In the genomic region with DNA sequence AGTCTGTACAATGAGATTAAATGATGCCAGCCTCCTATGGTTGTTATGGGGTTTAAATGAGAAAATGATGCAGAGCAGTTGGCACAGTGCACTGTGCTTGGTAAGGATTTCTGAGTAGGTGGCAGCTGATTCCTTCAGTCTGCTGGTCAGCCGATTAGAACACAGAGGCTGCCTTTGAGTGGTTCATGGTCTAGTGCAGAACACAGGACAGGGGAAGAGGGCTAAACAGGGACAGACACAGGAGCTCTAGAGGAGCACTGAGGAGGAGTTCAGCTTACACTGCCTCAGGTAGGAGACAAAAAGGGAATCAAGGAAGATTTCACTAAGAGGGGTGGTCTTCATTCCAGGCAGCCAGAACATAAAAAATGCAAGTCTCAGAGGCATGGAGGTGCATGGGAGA, we compare ENCODE assay signal across 26 cellular contexts. TPM values are rescaled to one million over a fixed set of nuclear protein-coding genes. Genes with fewer than 3 reads are reported as not detected.
DNase-seq lines count a peak whose midpoint lies in the region; ATAC-seq, FAIRE-seq and TF ChIP-seq lines count a peak whose summit lies in the region.
"Had no signal": no experiment of that assay in that cellular context is flagged by ENCODE, and none has a peak within 500 bp of the region (broad histone marks: within the 10 kb centered on the region; RNA-seq: fewer than 3 reads in every experiment).

No MANE protein-coding gene starts in this region.

- dilution Hi-C loops in endothelial cell of umbilical vein (cut with MboI; ENCODE audit: extremely low pct_ligation_motif_present, low sequenced_read_pairs), result no loop called here

- H3K9ac ChIP-seq in Loucy (ENCODE audit: low read depth, low read length, poor library complexity, severe bottlenecking) (no peak overlapping the region), endothelial cell of umbilical vein (replicated peaks; ENCODE audit: extremely low read depth, insufficient read depth, low read length) (peak overlapping the region; percentile 96)
- H3K9ac ChIP-seq: BLaER1 treated with 17β-estradiol and CSF1 and Interleukin-3, amounts not matched to agents 10 nM and 100 nM; GM23248 had no signal

- H3K36me3 ChIP-seq in Loucy (ENCODE audit: insufficient read depth, low read length) (no peaks in the 10 kb centered on the region), endothelial cell of umbilical vein (ENCODE audit: control insufficient read depth in 2 of 2, extremely low read depth in 1 of 2, insufficient read depth in 2 of 2, low read length in 2 of 2) (peaks cover 13 to 25% of the 10 kb centered on the region in 2 experiments), lower lobe of right lung (peaks cover 7% of the 10 kb centered on the region), spleen (peaks cover 0 to 7% (median 0%) of the 10 kb centered on the region in 6 donors)
- H3K36me3 ChIP-seq: sigmoid colon, WERI-Rb-1 had no signal

- H3K4me3 ChIP-seq in Loucy (ENCODE audit: low read length, poor library complexity, severe bottlenecking), result no peak overlapping the region
- H3K4me3 ChIP-seq in endothelial cell of umbilical vein (replicated peaks in 1 of 3; ENCODE audit: insufficient read depth in 1 of 3, low read depth in 1 of 3, low read length in 3 of 3), result peak overlapping the region; percentile 47 to 96 (median 76)
- peak overlapping the region; percentile 53 for H3K4me3 ChIP-seq in lower lobe of right lung
- peak overlapping the region in 7 of 8 donors; percentile 19 to 59 (median 31) for H3K4me3 ChIP-seq in spleen
- H3K4me3 ChIP-seq: BLaER1 treated with 17β-estradiol and CSF1 and Interleukin-3, amounts not matched to agents 10 nM and 100 nM; GM23248 had no signal

- H3K4me1 ChIP-seq in Loucy (ENCODE audit: insufficient read depth, low read length, poor library complexity, severe bottlenecking) (peaks cover 12% of the 10 kb centered on the region), endothelial cell of umbilical vein (ENCODE audit: control insufficient read depth, extremely low read depth, insufficient read depth, low read length) (peaks cover 37% of the 10 kb centered on the region), lower lobe of right lung (peaks cover 47% of the 10 kb centered on the region), spleen (peaks cover 0 to 43% (median 16%) of the 10 kb centered on the region in 6 donors)

- BruUV-seq in endothelial cell of umbilical vein (replicated peaks; lab: Mats Ljungman, UMichigan), result no TSS peak

- intact Hi-C loops in endothelial cell of umbilical vein (cut with micrococcal nuclease), result loop anchor here (1.0 to 5.0 kb wide), 3 partner anchors 64 to 170 kb away; no protein-coding TSS in a partner anchor
- intact Hi-C loops in lower lobe of right lung (cut with DNase I), result no loop called here
- intact Hi-C loops in spleen (cut with DNase I; ENCODE audit: low total_unique reads), result no loop called here

- FAIRE-seq in endothelial cell of umbilical vein (lab: Jason Lieb, UNC), result peak; percentile 71

- H3K27me3 ChIP-seq in Loucy (ENCODE audit: insufficient read depth, low read length, poor library complexity, severe bottlenecking) (no peaks in the 10 kb centered on the region), endothelial cell of umbilical vein (ENCODE audit: control insufficient read depth in 2 of 2, insufficient read depth in 2 of 2, low read length in 2 of 2) (no peaks in the 10 kb centered on the region), lower lobe of right lung (ENCODE audit: low read depth) (no peaks in the 10 kb centered on the region), spleen (replicated peaks in 1 of 7) (no peaks in the 10 kb centered on the region)
- H3K27me3 ChIP-seq: BLaER1 treated with 17β-estradiol and CSF1 and Interleukin-3, amounts not matched to agents 10 nM and 100 nM; sigmoid colon had no signal

- CTCF ChIA-PET in endothelial cell of umbilical vein (lab: Charles Lee), result interaction anchor here (1.2 to 3.3 kb wide), 6 partner anchors 22 to 112 kb away, joined by 3 to 32 read pairs (median 10); partner anchors contain the start of gene CDC20

- WGBS in spleen, 5 donors, result 52 to 70% (median 69%) methylated on average over 1 of the region's 1 CpG

- no peaks in the 10 kb centered on the region for H3K9me1 ChIP-seq in endothelial cell of umbilical vein (replicated peaks; ENCODE audit: control insufficient read depth, extremely low read depth, insufficient read depth, low read length)

- peak overlapping the region; percentile 84 for H3K27ac ChIP-seq in endothelial cell of umbilical vein (ENCODE audit: insufficient read depth, low read depth, low read length)
- H3K27ac ChIP-seq in lower lobe of right lung, result peak overlapping the region; percentile 68
- H3K27ac ChIP-seq in spleen, result peak overlapping the region in 1 of 8 donors; percentile 70
- H3K27ac ChIP-seq: BLaER1 treated with 17β-estradiol and CSF1 and Interleukin-3, amounts not matched to agents 10 nM and 100 nM; GM23248; WERI-Rb-1 had no signal

- H2AFZ ChIP-seq in Loucy (ENCODE audit: low read length), result no peak overlapping the region
- no peak overlapping the region for H2AFZ ChIP-seq in endothelial cell of umbilical vein (ENCODE audit: low read depth, low read length)
- H2AFZ ChIP-seq: GM23248 had no signal

- ATAC-seq in lower lobe of right lung, result no peak
- no peak for ATAC-seq in HG03354 (IDR thresholded peaks at IDR 0.05; ENCODE audit: poor library complexity, severe bottlenecking, unreplicated experiment)
- ATAC-seq in GM19455 (IDR thresholded peaks at IDR 0.05; ENCODE audit: unreplicated experiment), result no peak

- no peaks in the 10 kb centered on the region for H3F3A ChIP-seq in Loucy (ENCODE audit: low read depth)

- H4K20me1 ChIP-seq in Loucy (ENCODE audit: insufficient read depth, low read length, poor library complexity, severe bottlenecking), result no peaks in the 10 kb centered on the region
- H4K20me1 ChIP-seq in endothelial cell of umbilical vein (replicated peaks; ENCODE audit: control insufficient read depth, extremely low read depth, insufficient read depth, low read length), result no peaks in the 10 kb centered on the region
- H4K20me1 ChIP-seq: BLaER1 treated with 17β-estradiol and CSF1 and Interleukin-3, amounts not matched to agents 10 nM and 100 nM had no signal

- TF ChIP-seq CTCF in Loucy (conservative IDR thresholded peaks at IDR 0.05; ENCODE audit: low read length) (no peak), endothelial cell of umbilical vein (IDR thresholded peaks at IDR 0.05; ENCODE audit: extremely low read depth in 1 of 2, insufficient read depth in 1 of 2, low read depth in 1 of 2, low read length in 2 of 2) (no peak), lower lobe of right lung (IDR thresholded peaks at IDR 0.05) (no peak), spleen (IDR thresholded peaks at IDR 0.05 in 8 of 11, conservative IDR thresholded peaks at IDR 0.05 in 3 of 11) (no peak)

- no peaks in the 10 kb centered on the region for H3K79me2 ChIP-seq in Loucy (ENCODE audit: insufficient read depth, low read length)
- H3K79me2 ChIP-seq in endothelial cell of umbilical vein (ENCODE audit: control insufficient read depth, insufficient read depth, low read length), result peaks cover 65% of the 10 kb centered on the region

- DNase-seq in endothelial cell of umbilical vein (ENCODE audit: low read depth, low spot score), result peak; percentile 19
- no peak for DNase-seq in lower lobe of right lung
- peak; percentile 8 for DNase-seq in spleen
- no peak for DNase-seq in iPS-NIHi11 (ENCODE audit: low spot score)
- DNase-seq in kidney tubule cell (ENCODE audit: low spot score), result no peak
- DNase-seq: activated CD4-positive, alpha-beta memory T cell treated with anti-CD3 and anti-CD28 coated beads, Interleukin-2, amount 10 ng/mL, durations not matched to agents 7 days and 5 days; activated naive CD4-positive, alpha-beta T cell treated with Interleukin-2 at 50 U/mL for 16 hours; activated T-cell treated with anti-CD3 and anti-CD28 coated beads, Interleukin-2, amount 50 U/mL, for 24 hours; GM23248; Kasumi-1; NCI-H1105; NCI-H2107; NCI-H524 treated with DMSO at 0.1 percent for 48 hours; sigmoid colon; stimulated activated CD4-positive, alpha-beta T cell treated with anti-CD3 and anti-CD28 coated beads, Interleukin-1b, Interleukin-23, amount 100 ng/mL, for 48 hours; stimulated activated naive CD4-positive, alpha-beta T cell; T-helper 1 cell; WERI-Rb-1 had no signal

- POLR2A ChIA-PET in endothelial cell of umbilical vein (lab: Charles Lee), result interaction anchor here (1.0 kb wide), 1 partner anchor 9 kb away, joined by 3 read pairs; no protein-coding TSS in a partner anchor

- no peaks in the 10 kb centered on the region for H3K9me3 ChIP-seq in Loucy (ENCODE audit: insufficient read depth, low read depth, low read length)
- no peaks in the 10 kb centered on the region for H3K9me3 ChIP-seq in endothelial cell of umbilical vein (replicated peaks; ENCODE audit: control insufficient read depth, insufficient read depth, low read length)
- no peaks in the 10 kb centered on the region for H3K9me3 ChIP-seq in lower lobe of right lung
- H3K9me3 ChIP-seq in spleen, result no peaks in the 10 kb centered on the region
- H3K9me3 ChIP-seq: BLaER1 treated with 17β-estradiol and CSF1 and Interleukin-3, amounts not matched to agents 10 nM and 100 nM; sigmoid colon had no signal

- TF ChIP-seq POLR2A in endothelial cell of umbilical vein (IDR thresholded peaks at IDR 0.05; ENCODE audit: low read depth, low read length), result no peak
- TF ChIP-seq POLR2A in spleen (IDR thresholded peaks at IDR 0.05), result no peak

- H3K4me2 ChIP-seq in Loucy (ENCODE audit: low read depth, low read length, poor library complexity, severe bottlenecking) (peak overlapping the region; percentile 45), endothelial cell of umbilical vein (ENCODE audit: insufficient read depth, low read length) (peak overlapping the region; percentile 98)

- H3K9me2 ChIP-seq in Loucy (replicated peaks; ENCODE audit: low read depth, low read length), result no peaks in the 10 kb centered on the region

RNA-seq across cellular contexts. Expression of gene TIE1, which starts 1.4 kb away (rescaled TPM):
- total RNA-seq in endothelial cell of umbilical vein, result 562 and 620 TPM in 2 replicates
- 531 and 629 TPM in 2 replicates for polyA plus RNA-seq in endothelial cell of umbilical vein
- 303 and 371 TPM in 2 replicates for polyA plus RNA-seq in endothelial cell of umbilical vein (2011; cell fraction: cytosol; rRNA removed)
- 899 and 1,112 TPM in 2 replicates for polyA plus RNA-seq in endothelial cell of umbilical vein (2011; cell fraction: nucleus; rRNA removed)
- 356 and 371 TPM in 2 replicates for polyA plus RNA-seq in endothelial cell of umbilical vein (2012)
- 711 and 735 TPM in 2 replicates for polyA minus RNA-seq in endothelial cell of umbilical vein
- not detected for polyA minus RNA-seq in endothelial cell of umbilical vein (2011; cell fraction: cytosol; rRNA and poly(A)+ RNA removed)
- polyA minus RNA-seq in endothelial cell of umbilical vein (2011; cell fraction: nucleus; rRNA and poly(A)+ RNA removed), result 403 and 577 TPM in 2 replicates
- total RNA-seq in lower lobe of right lung, result 48.5 TPM
- total RNA-seq in spleen, result 10 to 100 TPM; 45.0 to 81.8 (median 65.4) TPM
- polyA plus RNA-seq in spleen, result 10 to 100 TPM in 1 of 3 donors, 1 to 10 TPM in 2; 4.9 to 17.4 (median 7.0) TPM
- total RNA-seq: A673, chondrocyte, GM23248, osteocyte had no signal

RNA-seq across cellular contexts. Expression of gene C1orf210, which starts 16.8 kb away (rescaled TPM):
- total RNA-seq in endothelial cell of umbilical vein, result not detected in 2 replicates
- not detected in 2 replicates for polyA plus RNA-seq in endothelial cell of umbilical vein
- not detected in 2 replicates for polyA plus RNA-seq in endothelial cell of umbilical vein (2011; cell fraction: cytosol; rRNA removed)
- not detected in 2 replicates for polyA plus RNA-seq in endothelial cell of umbilical vein (2011; cell fraction: nucleus; rRNA removed)
- polyA plus RNA-seq in endothelial cell of umbilical vein (2012), result not detected in 2 replicates
- not detected in 2 replicates for polyA minus RNA-seq in endothelial cell of umbilical vein
- polyA minus RNA-seq in endothelial cell of umbilical vein (2011; cell fraction: cytosol; rRNA and poly(A)+ RNA removed), result not detected
- polyA minus RNA-seq in endothelial cell of umbilical vein (2011; cell fraction: nucleus; rRNA and poly(A)+ RNA removed), result not detected in 2 replicates
- 19.1 TPM for total RNA-seq in lower lobe of right lung
- not detected for total RNA-seq in spleen
- polyA plus RNA-seq in spleen, result not detected
- total RNA-seq: A673; activated CD4-positive, alpha-beta memory T cell treated with anti-CD3 and anti-CD28 coated beads, Interleukin-2, amount 10 ng/mL, durations not matched to agents 7 days and 5 days; chondrocyte; GM23248; HT1080; osteocyte had no signal
- polyA plus RNA-seq: GM23248 had no signal

RNA-seq across cellular contexts. Expression of gene TMEM125, which starts 32.4 kb away (rescaled TPM):
- total RNA-seq in endothelial cell of umbilical vein (not detected in 2 replicates), lower lobe of right lung (197 TPM), spleen (not detected)
- polyA plus RNA-seq in endothelial cell of umbilical vein (0.06 and 0.17 TPM in 2 replicates), spleen (under 1 TPM in 2 of 3 donors, not detected in 1; 0.05 to 0.06 TPM)
- polyA plus RNA-seq in endothelial cell of umbilical vein (2011; cell fraction: cytosol; rRNA removed), result 0.11 and 0.12 TPM in 2 replicates
- polyA plus RNA-seq in endothelial cell of umbilical vein (2011; cell fraction: nucleus; rRNA removed), result 0.08 TPM in 1 of 2 replicates, not detected in the other
- polyA plus RNA-seq in endothelial cell of umbilical vein (2012), result not detected in 2 replicates
- not detected in 2 replicates for polyA minus RNA-seq in endothelial cell of umbilical vein
- polyA minus RNA-seq in endothelial cell of umbilical vein (2011; cell fraction: cytosol; rRNA and poly(A)+ RNA removed), result not detected
- polyA minus RNA-seq in endothelial cell of umbilical vein (2011; cell fraction: nucleus; rRNA and poly(A)+ RNA removed), result not detected in 2 replicates
- total RNA-seq: A673; activated CD4-positive, alpha-beta memory T cell treated with anti-CD3 and anti-CD28 coated beads, Interleukin-2, amount 10 ng/mL, durations not matched to agents 7 days and 5 days; chondrocyte; GM23248; HT1080; osteocyte; sigmoid colon had no signal
- polyA plus RNA-seq: GM23248 had no signal

RNA-seq across cellular contexts. Expression of gene MPL, which starts 35.4 kb away (rescaled TPM):
- total RNA-seq in endothelial cell of umbilical vein, result 0.18 and 0.24 TPM in 2 replicates
- polyA plus RNA-seq in endothelial cell of umbilical vein, result 0.13 and 0.14 TPM in 2 replicates
- polyA plus RNA-seq in endothelial cell of umbilical vein (2011; cell fraction: cytosol; rRNA removed), result 0.03 and 0.06 TPM in 2 replicates
- 0.25 and 0.55 TPM in 2 replicates for polyA plus RNA-seq in endothelial cell of umbilical vein (2011; cell fraction: nucleus; rRNA removed)
- not detected in 2 replicates for polyA plus RNA-seq in endothelial cell of umbilical vein (2012)
- polyA minus RNA-seq in endothelial cell of umbilical vein, result 0.13 and 1.6 TPM in 2 replicates
- polyA minus RNA-seq in endothelial cell of umbilical vein (2011; cell fraction: cytosol; rRNA and poly(A)+ RNA removed), result not detected
- 0.34 and 0.48 TPM in 2 replicates for polyA minus RNA-seq in endothelial cell of umbilical vein (2011; cell fraction: nucleus; rRNA and poly(A)+ RNA removed)
- total RNA-seq in lower lobe of right lung, result 0.65 TPM
- total RNA-seq in spleen, result 1 to 10 TPM in 4 of 7 donors, under 1 TPM in 2, not detected in 1; 0.47 to 2.2 (median 1.3) TPM
- not detected for polyA plus RNA-seq in spleen
- total RNA-seq: A673; activated CD4-positive, alpha-beta memory T cell treated with anti-CD3 and anti-CD28 coated beads, Interleukin-2, amount 10 ng/mL, durations not matched to agents 7 days and 5 days; chondrocyte; GM23248; HT1080; osteocyte; sigmoid colon had no signal
- polyA plus RNA-seq: GM23248, sigmoid colon had no signal

RNA-seq across cellular contexts. Expression of gene CDC20, which starts 56.6 kb away (rescaled TPM):
- total RNA-seq in endothelial cell of umbilical vein (156 and 170 TPM in 2 replicates), lower lobe of right lung (2.4 TPM), spleen (10 to 100 TPM in 4 of 7 donors, 1 to 10 TPM in 3; 3.8 to 18.4 (median 12.5) TPM)
- polyA plus RNA-seq in endothelial cell of umbilical vein (129 and 130 TPM in 2 replicates), spleen (10 to 100 TPM in 1 of 3 donors, 1 to 10 TPM in 2; 2.1 to 25.9 (median 7.0) TPM)
- polyA plus RNA-seq in endothelial cell of umbilical vein (2011; cell fraction: cytosol; rRNA removed), result 135 and 152 TPM in 2 replicates
- 95.9 and 101 TPM in 2 replicates for polyA plus RNA-seq in endothelial cell of umbilical vein (2011; cell fraction: nucleus; rRNA removed)
- 49.0 and 129 TPM in 2 replicates for polyA plus RNA-seq in endothelial cell of umbilical vein (2012)
- polyA minus RNA-seq in endothelial cell of umbilical vein, result 94.7 and 131 TPM in 2 replicates
- polyA minus RNA-seq in endothelial cell of umbilical vein (2011; cell fraction: cytosol; rRNA and poly(A)+ RNA removed), result 122 TPM
- 22.4 and 25.7 TPM in 2 replicates for polyA minus RNA-seq in endothelial cell of umbilical vein (2011; cell fraction: nucleus; rRNA and poly(A)+ RNA removed)

Comparison
In these comparisons a context has a peak if more than half of its experiments do, and no peak if none do; other contexts are left out.
1. DNase-seq: peak in endothelial cell of umbilical vein (single experiment) and spleen (single experiment); none in lower lobe of right lung (single experiment), iPS-NIHi11 (single experiment) and kidney tubule cell (single experiment).
2. RNA of gene TMEM125, which starts 32.4 kb away (total RNA-seq): 197 TPM in lower lobe of right lung (single experiment); not detected in endothelial cell of umbilical vein and not detected in spleen; every median in the first group is over 100 times any median in the second.